In genomic region chr1:164560076-164560475, GRCh38 we compare ENCODE assay signal across 8 cellular contexts. TPM values are rescaled to one million over a fixed set of nuclear protein-coding genes. Genes with fewer than 3 reads are reported as not detected.
A peak's percentile ranks its signal among the peaks of the same experiment; 100 is the strongest.
DNase-seq lines count a peak whose midpoint lies in the region; ATAC-seq and TF ChIP-seq lines count a peak whose summit lies in the region.

No MANE protein-coding gene starts in this region.

- no peaks in the 10 kb centered on the region for H3K9me3 ChIP-seq in left ventricle myocardium inferior (replicated peaks)
- no peaks in the 10 kb centered on the region for H3K9me3 ChIP-seq in breast epithelium
- no peaks in the 10 kb centered on the region for H3K9me3 ChIP-seq in mesodermal cell (ENCODE audit: control insufficient read depth, low read length)
- no peaks in the 10 kb centered on the region for H3K9me3 ChIP-seq in vagina

- no peak for DNase-seq in left ventricle myocardium inferior
- DNase-seq in left ventricle myocardium superior = no peak
- no peak for DNase-seq in breast epithelium (ENCODE audit: low spot score in 2 of 2)
- no peak for DNase-seq in vagina (ENCODE audit: extremely low spot score in 2 of 2)
- DNase-seq in HuH-7.5 (ENCODE audit: low spot score) = no peak

- H3K36me3 ChIP-seq in left ventricle myocardium inferior (no peaks in the 10 kb centered on the region), breast epithelium (no peaks in the 10 kb centered on the region), mesodermal cell (ENCODE audit: control insufficient read depth, insufficient read depth, low read length) (peaks cover 2% of the 10 kb centered on the region), vagina (no peaks in the 10 kb centered on the region)

- H3K4me3 ChIP-seq in left ventricle myocardium inferior (peak overlapping the region; percentile 82), breast epithelium (peak overlapping the region; percentile 56 to 90 (median 79)), mesodermal cell (ENCODE audit: extremely low read depth, insufficient read depth, low read length, poor library complexity, severe bottlenecking) (peak overlapping the region; percentile 76), vagina (peak overlapping the region; percentile 82 to 91)

- H3K4me1 ChIP-seq in left ventricle myocardium inferior = peaks cover 36% of the 10 kb centered on the region
- no peaks in the 10 kb centered on the region for H3K4me1 ChIP-seq in breast epithelium
- H3K4me1 ChIP-seq in mesodermal cell (ENCODE audit: control insufficient read depth, insufficient read depth, low read length, poor library complexity, severe bottlenecking) = peaks cover 15% of the 10 kb centered on the region
- H3K4me1 ChIP-seq in vagina = peaks cover 31% of the 10 kb centered on the region

- peak overlapping the region; percentile 85 for H3K27ac ChIP-seq in left ventricle myocardium inferior (replicated peaks)
- H3K27ac ChIP-seq in breast epithelium = peak overlapping the region; percentile 91 to 92
- H3K27ac ChIP-seq in mesodermal cell (ENCODE audit: low read depth, low read length, severe bottlenecking) = peak overlapping the region; percentile 70
- H3K27ac ChIP-seq in vagina = peak overlapping the region; percentile 95

- TF ChIP-seq CTCF in left ventricle myocardium inferior (IDR thresholded peaks at IDR 0.05; ENCODE audit: borderline replicate concordance) = no peak
- TF ChIP-seq CTCF in breast epithelium (IDR thresholded peaks at IDR 0.05) = no peak
- no peak for TF ChIP-seq CTCF in vagina (IDR thresholded peaks at IDR 0.05)

- no peak for TF ChIP-seq POLR2A in breast epithelium (IDR thresholded peaks at IDR 0.05)
- no peak for TF ChIP-seq POLR2A in vagina (IDR thresholded peaks at IDR 0.05)

- WGBS in mesodermal cell (ENCODE audit: insufficient coverage in 2 of 2), 2 experiments = 0% methylated on average over 1 of the region's 11 CpGs

- no peak for ATAC-seq in left ventricle myocardium superior
- ATAC-seq in HG02571 (IDR thresholded peaks at IDR 0.05; ENCODE audit: unreplicated experiment) = no peak
- no peak for ATAC-seq in HG03565 (IDR thresholded peaks at IDR 0.05; ENCODE audit: unreplicated experiment)

- intact Hi-C loops in left ventricle myocardium inferior (cut with micrococcal nuclease) (loop anchor here (10.0 kb wide), 1 partner anchor 225 kb away; no protein-coding TSS in a partner anchor), left ventricle myocardium superior (cut with micrococcal nuclease) (loop anchor here (10.0 kb wide), 1 partner anchor 225 kb away; no protein-coding TSS in a partner anchor), breast epithelium (cut with DNase I; ENCODE audit: low total_unique reads) (no loop called here), vagina (cut with DNase I) (loop anchor here (5.0 to 10.0 kb wide), 2 partner anchors 55 to 227 kb away; no protein-coding TSS in a partner anchor)

- H3K27me3 ChIP-seq in left ventricle myocardium inferior (ENCODE audit: low read depth) = no peaks in the 10 kb centered on the region
- H3K27me3 ChIP-seq in breast epithelium = no peaks in the 10 kb centered on the region
- H3K27me3 ChIP-seq in vagina = no peaks in the 10 kb centered on the region

RNA-seq across cellular contexts. Expression of gene PBX1, which starts 1.1 kb away (rescaled TPM):
- 73.2 TPM for total RNA-seq in left ventricle myocardium inferior
- total RNA-seq in left ventricle myocardium superior = 69.6 TPM
- 100 to 1,000 TPM in 1 of 3 donors, 10 to 100 TPM in 2; 64.5 to 126 (median 95.4) TPM for total RNA-seq in breast epithelium
- polyA plus RNA-seq in mesodermal cell (2013, experiment 1 of 2) = 59.3 TPM
- 56.0 TPM for polyA plus RNA-seq in mesodermal cell (2013, experiment 2 of 2)
- 69.0 TPM for total RNA-seq in vagina
